In the genomic region with DNA sequence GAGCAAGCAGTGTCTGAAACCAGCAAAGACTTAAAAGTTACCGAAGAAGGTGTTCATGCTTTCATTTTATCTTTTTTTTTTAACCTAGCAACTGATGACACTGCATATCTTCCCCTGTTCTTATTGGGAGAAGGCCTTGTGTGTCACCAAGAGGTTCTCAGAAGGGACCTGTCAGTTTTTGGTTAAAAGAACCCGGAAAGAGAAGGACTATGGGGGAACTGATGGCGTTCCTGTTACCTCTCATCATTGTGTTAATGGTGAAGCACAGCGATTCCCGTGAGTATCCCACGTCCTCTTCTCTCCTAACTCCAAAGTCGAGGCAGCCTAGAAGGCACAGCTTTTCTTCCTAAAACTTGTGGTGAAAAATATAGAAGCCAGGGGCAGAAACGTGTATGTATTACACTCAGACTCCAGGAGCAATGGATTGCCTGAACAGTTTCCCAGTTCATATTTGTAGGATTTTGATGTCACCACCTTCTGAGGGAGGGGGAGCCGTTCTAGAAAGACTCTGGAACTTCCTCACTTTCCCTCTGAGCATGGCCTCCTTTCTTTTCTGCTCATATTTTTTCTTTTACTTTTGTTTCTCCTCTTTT, we compare ENCODE assay signal across 8 cellular contexts. TPM values are rescaled to one million over a fixed set of nuclear protein-coding genes. Genes with fewer than 3 reads are reported as not detected.
DNase-seq lines count a peak whose midpoint lies in the region; ATAC-seq and TF ChIP-seq lines count a peak whose summit lies in the region.

A gene (plus strand): TSS at position 185 of the 593 bp plus-strand sequence. CDS start 25 bp downstream, at position 210.

- ATAC-seq in CD4-positive, alpha-beta T cell (ENCODE audit: poor library complexity): peak; percentile 97
- ATAC-seq in GM18858 (IDR thresholded peaks at IDR 0.05; ENCODE audit: unreplicated experiment) (peak; percentile 85), HG02973 (IDR thresholded peaks at IDR 0.05; ENCODE audit: unreplicated experiment) (peak; percentile 93)
- peak; percentile 95 to 96 for ATAC-seq in natural killer cell treated with Interleukin-12 subunit alpha and Interleukin-12 subunit beta and Interleukin-15 and Interleukin-18, amount 100 ng/mL, for 72 hours

- H3K27me3 ChIP-seq in CD4-positive, alpha-beta T cell (ENCODE audit: control insufficient read depth, insufficient read depth, low read length): no peaks in the 10 kb centered on the region
- H3K27me3 ChIP-seq in esophagus squamous epithelium: no peaks in the 10 kb centered on the region

- peak within 1 kb of the TSS; percentile 31 to 69 (median 52) for H3K4me3 ChIP-seq in esophagus squamous epithelium

- no peak for TF ChIP-seq CTCF in CD4-positive, alpha-beta T cell (IDR thresholded peaks at IDR 0.05)
- no peak for TF ChIP-seq CTCF in esophagus squamous epithelium (IDR thresholded peaks at IDR 0.05)

- peak in 2 of 4 donors; percentile 50 to 77 for TF ChIP-seq POLR2A in esophagus squamous epithelium (IDR thresholded peaks at IDR 0.05)

- H3K4me3 Mint-ChIP-seq in CD4-positive, alpha-beta T cell: peak within 1 kb of the TSS; percentile 97
- peak within 1 kb of the TSS; percentile 92 for H3K4me3 Mint-ChIP-seq in activated CD4-positive, alpha-beta T cell treated with anti-CD3 and anti-CD28 coated beads, Interleukin-2, amount 10 ng/mL, durations not matched to agents 7 days and 5 days
- peak within 1 kb of the TSS; percentile 94 for H3K4me3 Mint-ChIP-seq in natural killer cell treated with Interleukin-12 subunit alpha and Interleukin-12 subunit beta and Interleukin-15 and Interleukin-18, amount 100 ng/mL, for 72 hours

- H3K9me3 Mint-ChIP-seq in CD4-positive, alpha-beta T cell: no peaks in the 10 kb centered on the region
- no peaks in the 10 kb centered on the region for H3K9me3 Mint-ChIP-seq in activated CD4-positive, alpha-beta T cell treated with anti-CD3 and anti-CD28 coated beads, Interleukin-2, amount 10 ng/mL, durations not matched to agents 7 days and 5 days
- no peaks in the 10 kb centered on the region for H3K9me3 Mint-ChIP-seq in natural killer cell treated with Interleukin-12 subunit alpha and Interleukin-12 subunit beta and Interleukin-15 and Interleukin-18, amount 100 ng/mL, for 72 hours

- H3K27me3 Mint-ChIP-seq in CD4-positive, alpha-beta T cell: no peaks in the 10 kb centered on the region
- no peaks in the 10 kb centered on the region for H3K27me3 Mint-ChIP-seq in activated CD4-positive, alpha-beta T cell treated with anti-CD3 and anti-CD28 coated beads, Interleukin-2, amount 10 ng/mL, durations not matched to agents 7 days and 5 days
- no peaks in the 10 kb centered on the region for H3K27me3 Mint-ChIP-seq in natural killer cell treated with Interleukin-12 subunit alpha and Interleukin-12 subunit beta and Interleukin-15 and Interleukin-18, amount 100 ng/mL, for 72 hours

- peaks cover 32 to 62% (median 34%) of the 10 kb centered on the region in 3 donors for H3K4me1 ChIP-seq in esophagus squamous epithelium

- DNase-seq in CD4-positive, alpha-beta T cell: peak in 4 of 10 experiments; percentile 19 to 37 (median 28)
- DNase-seq in NCI-H2227 treated with DMSO at 0.1 percent for 48 hours (lab: John Stamatoyannopoulos, UW) (peak; percentile 69), esophagus squamous epithelium (lab: John Stamatoyannopoulos, UW) (no peak), NCI-H2171 treated with DMSO at 0.1 percent for 48 hours (lab: John Stamatoyannopoulos, UW) (no peak)
- peak; percentile 67 for DNase-seq in activated CD4-positive, alpha-beta T cell treated with anti-CD3 and anti-CD28 coated beads, Interleukin-2, amount 10 ng/mL, durations not matched to agents 7 days and 5 days
- DNase-seq in natural killer cell treated with Interleukin-12 subunit alpha and Interleukin-12 subunit beta and Interleukin-15 and Interleukin-18, amount 100 ng/mL, for 72 hours (ENCODE audit: low spot score): peak; percentile 72

- CTCF ChIA-PET in CD4-positive, alpha-beta T cell (lab: Charles Lee): interaction anchor here (0.6 to 1.4 kb wide), 3 partner anchors 16 to 124 kb away, joined by 3 to 6 read pairs (median 3); no protein-coding TSS in a partner anchor
- CTCF ChIA-PET in activated CD4-positive, alpha-beta T cell treated with anti-CD3 and anti-CD28 coated beads, Interleukin-2, amount 10 ng/mL, durations not matched to agents 7 days and 5 days (lab: Charles Lee): interaction anchor here (0.6 to 8.6 kb wide), 10 partner anchors 9 to 389 kb away, joined by 3 to 57 read pairs (median 4); no protein-coding TSS in a partner anchor

- H3K27ac ChIP-seq in CD4-positive, alpha-beta T cell (ENCODE audit: low read depth, low read length): peak within 1 kb of the TSS; percentile 87
- peak within 1 kb of the TSS; percentile 96 to 97 (median 96) for H3K27ac ChIP-seq in esophagus squamous epithelium

- no peaks in the 10 kb centered on the region for H3K9me3 ChIP-seq in CD4-positive, alpha-beta T cell (ENCODE audit: control insufficient read depth, low read length)
- no peaks in the 10 kb centered on the region for H3K9me3 ChIP-seq in esophagus squamous epithelium

- peak within 1 kb of the TSS; percentile 92 for H3K27ac Mint-ChIP-seq in CD4-positive, alpha-beta T cell
- peak within 1 kb of the TSS; percentile 98 for H3K27ac Mint-ChIP-seq in activated CD4-positive, alpha-beta T cell treated with anti-CD3 and anti-CD28 coated beads, Interleukin-2, amount 10 ng/mL, durations not matched to agents 7 days and 5 days
- H3K27ac Mint-ChIP-seq in natural killer cell treated with Interleukin-12 subunit alpha and Interleukin-12 subunit beta and Interleukin-15 and Interleukin-18, amount 100 ng/mL, for 72 hours: peak within 1 kb of the TSS; percentile 96 to 99

- 2 to 3% methylated on average over 9 of the region's 9 CpGs for WGBS in esophagus squamous epithelium, 2 donors

- intact Hi-C loops in CD4-positive, alpha-beta T cell (cut with DNase I, micrococcal nuclease): loop anchor here (1.0 to 2.0 kb wide), 4 partner anchors 10 to 73 kb away; a partner anchor contains a TSS
- intact Hi-C loops in esophagus squamous epithelium (cut with DNase I): no loop called here

- peaks cover 64% of the 10 kb centered on the region for H3K4me1 Mint-ChIP-seq in CD4-positive, alpha-beta T cell (ENCODE audit: low read depth)
- peaks cover 55% of the 10 kb centered on the region for H3K4me1 Mint-ChIP-seq in activated CD4-positive, alpha-beta T cell treated with anti-CD3 and anti-CD28 coated beads, Interleukin-2, amount 10 ng/mL, durations not matched to agents 7 days and 5 days
- H3K4me1 Mint-ChIP-seq in natural killer cell treated with Interleukin-12 subunit alpha and Interleukin-12 subunit beta and Interleukin-15 and Interleukin-18, amount 100 ng/mL, for 72 hours (ENCODE audit: low read depth in 2 of 2): peaks cover 52 to 62% of the 10 kb centered on the region in 2 donors

- POLR2A ChIA-PET in CD4-positive, alpha-beta T cell (lab: Charles Lee): interaction anchor here (0.7 to 4.1 kb wide), 15 partner anchors 10 to 1152 kb away, joined by 3 to 52 read pairs (median 5); a partner anchor contains a TSS
- POLR2A ChIA-PET in activated CD4-positive, alpha-beta T cell treated with anti-CD3 and anti-CD28 coated beads, Interleukin-2, amount 10 ng/mL, durations not matched to agents 7 days and 5 days (lab: Charles Lee): interaction anchor here (0.6 to 1.0 kb wide), 3 partner anchors 15 to 110 kb away, joined by 3 to 5 read pairs (median 3); no protein-coding TSS in a partner anchor

- H3K36me3 ChIP-seq in esophagus squamous epithelium: peaks cover 0 to 10% (median 0%) of the 10 kb centered on the region in 3 donors

- peaks cover 21% of the 10 kb centered on the region for H3K36me3 Mint-ChIP-seq in CD4-positive, alpha-beta T cell (ENCODE audit: low read depth)
- peaks cover 38% of the 10 kb centered on the region for H3K36me3 Mint-ChIP-seq in activated CD4-positive, alpha-beta T cell treated with anti-CD3 and anti-CD28 coated beads, Interleukin-2, amount 10 ng/mL, durations not matched to agents 7 days and 5 days (ENCODE audit: low read depth)
- H3K36me3 Mint-ChIP-seq in natural killer cell treated with Interleukin-12 subunit alpha and Interleukin-12 subunit beta and Interleukin-15 and Interleukin-18, amount 100 ng/mL, for 72 hours: peaks cover 7% of the 10 kb centered on the region

RNA-seq across cellular contexts. Expression of the gene that starts here (rescaled TPM):
- total RNA-seq in CD4-positive, alpha-beta T cell: 10 to 100 TPM; 16.2 to 18.1 TPM
- 10 to 100 TPM; 37.4 to 38.7 TPM for total RNA-seq in activated CD4-positive, alpha-beta T cell treated with anti-CD3 and anti-CD28 coated beads, Interleukin-2, amount 10 ng/mL, durations not matched to agents 7 days and 5 days
- total RNA-seq in esophagus squamous epithelium: 10 to 100 TPM in 3 of 4 donors, 1 to 10 TPM in 1; 9.1 to 21.8 (median 13.8) TPM
- total RNA-seq in natural killer cell treated with Interleukin-12 subunit alpha and Interleukin-12 subunit beta and Interleukin-15 and Interleukin-18, amount 100 ng/mL, for 72 hours: 10 to 100 TPM; 26.9 to 70.4 TPM

Comparison
In these comparisons a context has a peak if more than half of its experiments do, and no peak if none do; other contexts are left out.
1. DNase-seq: peak in NCI-H2227 treated with DMSO at 0.1 percent for 48 hours (single experiment), activated CD4-positive, alpha-beta T cell treated with anti-CD3 and anti-CD28 coated beads, Interleukin-2, amount 10 ng/mL, durations not matched to agents 7 days and 5 days (single experiment) and natural killer cell treated with Interleukin-12 subunit alpha and Interleukin-12 subunit beta and Interleukin-15 and Interleukin-18, amount 100 ng/mL, for 72 hours (single experiment); none in esophagus squamous epithelium (single experiment) and NCI-H2171 treated with DMSO at 0.1 percent for 48 hours (single experiment).
2. Peak in every context shown above with its lines, with median percentiles within 50 percentile points of each other: ATAC-seq, H3K27ac Mint-ChIP-seq and H3K4me3 Mint-ChIP-seq.